Comparison of ENCODE assay signal across 2 cellular contexts in genomic region chr1:90007979-90008404, GRCh38.
TF ChIP-seq lines count a peak whose summit lies in the region.

No MANE protein-coding gene starts in this region.

TF ChIP-seq in GM12878, 131 proteins besides CTCF, POLR2A, EP300 and RAD21:
- TF ChIP-seq CHD2 (IDR thresholded peaks at IDR 0.05; ENCODE audit: borderline replicate concordance, low read depth, low read length) (no peak), MAX (IDR thresholded peaks at IDR 0.05; ENCODE audit: low read depth, low read length) (no peak), ZBTB11 (CRISPR knock-in tag; IDR thresholded peaks at IDR 0.05) (no peak)

TF ChIP-seq in HepG2, 621 proteins besides CTCF, POLR2A, EP300 and RAD21:
- peak; percentile 88 for TF ChIP-seq ZNF652 (CRISPR knock-in tag; IDR thresholded peaks at IDR 0.05; ENCODE audit: borderline replicate concordance, low read depth)
- TF ChIP-seq RXRB (CRISPR knock-in tag; IDR thresholded peaks at IDR 0.05; ENCODE audit: borderline replicate concordance): 0 out of 2 replicates have a peak, but pooled peaks have one; percentile 22
- TF ChIP-seq ESRRA (CRISPR knock-in tag; IDR thresholded peaks at IDR 0.05; ENCODE audit: low read depth): no peak
TF ChIP-seq in HepG2: peak in this region for 2.
